ENCODE assay signal across 26 cellular contexts in genomic region chr4:70623301-70623700, GRCh38. TPM values are rescaled to one million over a fixed set of nuclear protein-coding genes. Genes with fewer than 3 reads are reported as not detected.
DNase-seq lines count a peak whose midpoint lies in the region; ATAC-seq and TF ChIP-seq lines count a peak whose summit lies in the region.
"Had no signal": no experiment of that assay in that cellular context is flagged by ENCODE, and none has a peak within 500 bp of the region (broad histone marks: within the 10 kb centered on the region; RNA-seq: fewer than 3 reads in every experiment).

No MANE protein-coding gene starts in this region.

- no peaks in the 10 kb centered on the region for H3K27me3 Mint-ChIP-seq in activated CD4-positive, alpha-beta T cell treated with anti-CD3 and anti-CD28 coated beads for 36 hours
- no peaks in the 10 kb centered on the region for H3K27me3 Mint-ChIP-seq in activated CD8-positive, alpha-beta T cell treated with anti-CD3 and anti-CD28 coated beads for 36 hours
- H3K27me3 Mint-ChIP-seq in naive thymus-derived CD8-positive, alpha-beta T cell = no peaks in the 10 kb centered on the region

- CTCF ChIA-PET in activated CD4-positive, alpha-beta T cell treated with anti-CD3 and anti-CD28 coated beads for 36 hours (lab: Charles Lee) = no interaction called here
- CTCF ChIA-PET in activated CD8-positive, alpha-beta T cell treated with anti-CD3 and anti-CD28 coated beads for 36 hours (lab: Charles Lee) = no interaction called here

- no peaks in the 10 kb centered on the region for H3K9me3 Mint-ChIP-seq in activated CD4-positive, alpha-beta T cell treated with anti-CD3 and anti-CD28 coated beads for 36 hours (ENCODE audit: low read depth)
- H3K9me3 Mint-ChIP-seq in activated CD8-positive, alpha-beta T cell treated with anti-CD3 and anti-CD28 coated beads for 36 hours = no peaks in the 10 kb centered on the region
- peaks cover 0 to 4% (median 0%) of the 10 kb centered on the region in 9 donors for H3K9me3 Mint-ChIP-seq in naive thymus-derived CD8-positive, alpha-beta T cell

- no peak overlapping the region for H3K27ac ChIP-seq in vagina
- H3K27ac ChIP-seq: A549, BLaER1, cardiac muscle cell, SJSA1, WERI-Rb-1 had no signal

- intact Hi-C loops in activated CD4-positive, alpha-beta T cell treated with anti-CD3 and anti-CD28 coated beads for 36 hours (cut with DNase I, micrococcal nuclease) = no loop called here
- intact Hi-C loops in activated CD8-positive, alpha-beta T cell treated with anti-CD3 and anti-CD28 coated beads for 36 hours (cut with micrococcal nuclease) = no loop called here
- intact Hi-C loops in vagina (cut with DNase I) = no loop called here

- H3K27me3 ChIP-seq in vagina = no peaks in the 10 kb centered on the region
- H3K27me3 ChIP-seq: BLaER1, cardiac muscle cell, SJSA1 had no signal

- H3K4me1 ChIP-seq in vagina = no peaks in the 10 kb centered on the region
- H3K4me1 ChIP-seq: BLaER1, SJSA1 had no signal

- no peaks in the 10 kb centered on the region for H3K36me3 ChIP-seq in vagina
- H3K36me3 ChIP-seq: BLaER1, cardiac muscle cell, SJSA1, WERI-Rb-1 had no signal

- no peak for TF ChIP-seq POLR2A in vagina (IDR thresholded peaks at IDR 0.05)

- no peak overlapping the region for H3K4me3 ChIP-seq in vagina
- H3K4me3 ChIP-seq: A549, BLaER1, cardiac muscle cell, SJSA1 had no signal

- peaks cover 2% of the 10 kb centered on the region for H3K4me1 Mint-ChIP-seq in activated CD4-positive, alpha-beta T cell treated with anti-CD3 and anti-CD28 coated beads for 36 hours
- peaks cover 6% of the 10 kb centered on the region for H3K4me1 Mint-ChIP-seq in activated CD8-positive, alpha-beta T cell treated with anti-CD3 and anti-CD28 coated beads for 36 hours (ENCODE audit: low read depth)
- H3K4me1 Mint-ChIP-seq in naive thymus-derived CD8-positive, alpha-beta T cell = no peaks in the 10 kb centered on the region

- H3K36me3 Mint-ChIP-seq in activated CD4-positive, alpha-beta T cell treated with anti-CD3 and anti-CD28 coated beads for 36 hours (ENCODE audit: low read depth) = no peaks in the 10 kb centered on the region
- no peaks in the 10 kb centered on the region for H3K36me3 Mint-ChIP-seq in activated CD8-positive, alpha-beta T cell treated with anti-CD3 and anti-CD28 coated beads for 36 hours (ENCODE audit: low read depth)
- no peaks in the 10 kb centered on the region for H3K36me3 Mint-ChIP-seq in naive thymus-derived CD8-positive, alpha-beta T cell

- POLR2A ChIA-PET in activated CD4-positive, alpha-beta T cell treated with anti-CD3 and anti-CD28 coated beads for 36 hours (lab: Charles Lee) = no interaction called here
- POLR2A ChIA-PET in activated CD8-positive, alpha-beta T cell treated with anti-CD3 and anti-CD28 coated beads for 36 hours (lab: Charles Lee) = no interaction called here
- POLR2A ChIA-PET in naive thymus-derived CD8-positive, alpha-beta T cell (lab: Charles Lee) = no interaction called here

- DNase-seq in activated CD4-positive, alpha-beta T cell treated with anti-CD3 and anti-CD28 coated beads for 36 hours = peak; percentile 27
- no peak for DNase-seq in activated CD4-positive, alpha-beta T cell treated with anti-CD3 and anti-CD28 coated beads, Interleukin-2, amount 50 U/mL, for 48 hours
- DNase-seq in KBM-7 (peak; percentile 57), amniotic stem cell (lab: John Stamatoyannopoulos, UW) (no peak), vagina (ENCODE audit: extremely low spot score in 2 of 2) (no peak), islet precursor cell (no peak)
- peak; percentile 28 for DNase-seq in activated CD8-positive, alpha-beta T cell treated with anti-CD3 and anti-CD28 coated beads for 36 hours
- DNase-seq in naive thymus-derived CD8-positive, alpha-beta T cell = peak in 2 of 10 donors; percentile 43 to 47
- DNase-seq: amygdala; EL; Kasumi-1; left colon; mesendoderm; NCI-H1105; NCI-H2029; NCI-H446; retina; stimulated activated CD4-positive, alpha-beta T cell treated with anti-CD3 and anti-CD28 coated beads, Interleukin-4, amount 100 ng/mL, for 24 hours; trophoblast cell; WERI-Rb-1 had no signal

- no peak overlapping the region for H3K27ac Mint-ChIP-seq in activated CD4-positive, alpha-beta T cell treated with anti-CD3 and anti-CD28 coated beads for 36 hours
- H3K27ac Mint-ChIP-seq in activated CD8-positive, alpha-beta T cell treated with anti-CD3 and anti-CD28 coated beads for 36 hours = no peak overlapping the region
- H3K27ac Mint-ChIP-seq in naive thymus-derived CD8-positive, alpha-beta T cell = no peak overlapping the region

- TF ChIP-seq CTCF in activated CD8-positive, alpha-beta T cell treated with anti-CD3 and anti-CD28 coated beads for 36 hours (IDR thresholded peaks at IDR 0.05) = no peak
- TF ChIP-seq CTCF in vagina (IDR thresholded peaks at IDR 0.05) = no peak

- no peaks in the 10 kb centered on the region for H3K9me3 ChIP-seq in vagina
- H3K9me3 ChIP-seq: A549, SJSA1 had no signal

- H3K4me3 Mint-ChIP-seq in activated CD4-positive, alpha-beta T cell treated with anti-CD3 and anti-CD28 coated beads for 36 hours = no peak overlapping the region
- no peak overlapping the region for H3K4me3 Mint-ChIP-seq in activated CD8-positive, alpha-beta T cell treated with anti-CD3 and anti-CD28 coated beads for 36 hours
- no peak overlapping the region for H3K4me3 Mint-ChIP-seq in naive thymus-derived CD8-positive, alpha-beta T cell

- ATAC-seq in activated CD4-positive, alpha-beta T cell treated with anti-CD3 and anti-CD28 coated beads for 36 hours = peak; percentile 59
- peak; percentile 70 for ATAC-seq in activated CD8-positive, alpha-beta T cell treated with anti-CD3 and anti-CD28 coated beads for 36 hours
- ATAC-seq in naive thymus-derived CD8-positive, alpha-beta T cell = peak; percentile 44 to 62
- ATAC-seq: A549 had no signal

- in situ Hi-C loops in KBM-7 (cut with MboI; ENCODE audit: low pct_unique_long_range_greater_than_20kb, low sequenced_read_pairs) = loop anchor here (25.0 kb wide), 1 partner anchor 1089 kb away; no protein-coding TSS in a partner anchor

RNA-seq across cellular contexts. Expression of gene ENAM, which starts 5.2 kb away (rescaled TPM):
- not detected for total RNA-seq in activated CD4-positive, alpha-beta T cell treated with anti-CD3 and anti-CD28 coated beads for 36 hours
- not detected for total RNA-seq in activated CD8-positive, alpha-beta T cell treated with anti-CD3 and anti-CD28 coated beads for 36 hours
- not detected for total RNA-seq in naive thymus-derived CD8-positive, alpha-beta T cell
- polyA plus RNA-seq in naive thymus-derived CD8-positive, alpha-beta T cell = not detected
- not detected for total RNA-seq in vagina
- total RNA-seq: activated CD8-positive, alpha-beta memory T cell treated with anti-CD3 and anti-CD28 coated beads for 36 hours; cardiac muscle cell; left colon; osteocyte; SJSA1 had no signal
- polyA plus RNA-seq: cardiac muscle cell had no signal

RNA-seq across cellular contexts. Expression of gene AMBN, which starts 31.2 kb away (rescaled TPM):
- not detected for total RNA-seq in activated CD4-positive, alpha-beta T cell treated with anti-CD3 and anti-CD28 coated beads for 36 hours
- not detected for total RNA-seq in activated CD8-positive, alpha-beta T cell treated with anti-CD3 and anti-CD28 coated beads for 36 hours
- not detected for total RNA-seq in naive thymus-derived CD8-positive, alpha-beta T cell
- polyA plus RNA-seq in naive thymus-derived CD8-positive, alpha-beta T cell = not detected
- not detected for total RNA-seq in vagina
- total RNA-seq: activated CD8-positive, alpha-beta memory T cell treated with anti-CD3 and anti-CD28 coated beads for 36 hours; cardiac muscle cell; left colon; osteocyte; SJSA1 had no signal
- polyA plus RNA-seq: A549, cardiac muscle cell had no signal

RNA-seq across cellular contexts. Expression of gene JCHAIN, which starts 43.0 kb away (rescaled TPM):
- total RNA-seq in activated CD4-positive, alpha-beta T cell treated with anti-CD3 and anti-CD28 coated beads for 36 hours = not detected
- not detected for total RNA-seq in activated CD8-positive, alpha-beta T cell treated with anti-CD3 and anti-CD28 coated beads for 36 hours
- total RNA-seq in naive thymus-derived CD8-positive, alpha-beta T cell = 1 to 10 TPM; 4.7 to 6.9 TPM
- polyA plus RNA-seq in naive thymus-derived CD8-positive, alpha-beta T cell = 1 to 10 TPM in 2 of 3 donors, under 1 TPM in 1; 0.17 to 3.1 (median 2.7) TPM
- 2.7 TPM for total RNA-seq in vagina
- total RNA-seq: activated CD8-positive, alpha-beta memory T cell treated with anti-CD3 and anti-CD28 coated beads for 36 hours; cardiac muscle cell; osteocyte; SJSA1 had no signal
- polyA plus RNA-seq: cardiac muscle cell had no signal

Comparison
In these comparisons a context has a peak if more than half of its experiments do, and no peak if none do; other contexts are left out.
1. DNase-seq: peak in activated CD4-positive, alpha-beta T cell treated with anti-CD3 and anti-CD28 coated beads for 36 hours (single experiment), KBM-7 (single experiment) and activated CD8-positive, alpha-beta T cell treated with anti-CD3 and anti-CD28 coated beads for 36 hours (single experiment); none in activated CD4-positive, alpha-beta T cell treated with anti-CD3 and anti-CD28 coated beads, Interleukin-2, amount 50 U/mL, for 48 hours (0 of 2), amniotic stem cell (single experiment), vagina (0 of 2) and islet precursor cell (single experiment).
2. Peak in every context shown above with its lines, with median percentiles within 50 percentile points of each other: ATAC-seq.